24 cellular contexts compared by ENCODE assay signal in genomic region chr15:69718445-69718844, GRCh38.
DNase-seq lines count a peak whose midpoint lies in the region; ATAC-seq lines count a peak whose summit lies in the region.
"Had no signal": no experiment of that assay in that cellular context is flagged by ENCODE, and none has a peak within 500 bp of the region (broad histone marks: within the 10 kb centered on the region; RNA-seq: fewer than 3 reads in every experiment).

No MANE protein-coding gene starts in this region.

- DNase-seq in SIG-M5 treated with dmso at 0.1 percent for 504 hours (lab: John Stamatoyannopoulos, UW; ENCODE audit: unreplicated experiment) (peak; percentile 39), SIG-M5 (lab: John Stamatoyannopoulos, UW) (no peak), NCI-H2227 (lab: John Stamatoyannopoulos, UW; ENCODE audit: unreplicated experiment) (no peak), NCI-H226 (no peak), NCI-H2029 treated with DMSO at 0.1 percent for 48 hours (lab: John Stamatoyannopoulos, UW) (no peak)
- no peak for DNase-seq in central memory CD8-positive, alpha-beta T cell (ENCODE audit: low spot score in 2 of 2)
- DNase-seq: 8988T, activated B cell treated with CpG ODN at 0.5 μM for 24 hours, COR-L47, erythroblast, IMR-90, kidney, mucosa of descending colon, NCI-H2081 treated with DMSO at 0.1 percent for 48 hours, NCI-H446, NCI-H82, PC-3 had no signal

- peak overlapping the region; percentile 78 for H3K27ac ChIP-seq in KOPT-K1 (ENCODE audit: low read depth, low read length, poor library complexity, severe bottlenecking)
- H3K27ac ChIP-seq: parathyroid adenoma had no signal

- peaks cover 4% of the 10 kb centered on the region for H3K9me3 Mint-ChIP-seq in central memory CD8-positive, alpha-beta T cell
- H3K9me3 Mint-ChIP-seq in stimulated activated memory B cell treated with anti-CD40 and anti-IgM and Interleukin-4, amounts not matched to agents 10 μg/mL and 1 μg/mL and 100 μg/mL, for 72 hours, result no peaks in the 10 kb centered on the region
- H3K9me3 Mint-ChIP-seq: activated B cell treated with CpG ODN at 0.5 μM for 24 hours; activated T-helper 1 cell treated with anti-CD3 and anti-CD28 coated beads, Interleukin-12 subunit alpha, Interleukin-12 subunit beta, Interleukin-2, Interleukin-4 antibody, amounts not matched to agents 30 ng/mL and 10 ng/mL and 1 ng/mL, durations not matched to agents 14 hours and 24 hours and 36 hours had no signal

- H3K4me3 Mint-ChIP-seq in central memory CD8-positive, alpha-beta T cell, result peak overlapping the region; percentile 34
- H3K4me3 Mint-ChIP-seq in stimulated activated memory B cell treated with anti-CD40 and anti-IgM and Interleukin-4, amounts not matched to agents 10 μg/mL and 1 μg/mL and 100 μg/mL, for 72 hours, result no peak overlapping the region
- H3K4me3 Mint-ChIP-seq: activated B cell treated with CpG ODN at 0.5 μM for 24 hours; activated naive CD4-positive, alpha-beta T cell treated with anti-CD3 and anti-CD28 coated beads, Interleukin-2, amount 10 ng/mL, durations not matched to agents 7 days and 5 days; activated T-helper 1 cell treated with anti-CD3 and anti-CD28 coated beads, Interleukin-12 subunit alpha, Interleukin-12 subunit beta, Interleukin-2, Interleukin-4 antibody, amounts not matched to agents 30 ng/mL and 10 ng/mL and 1 ng/mL, durations not matched to agents 14 hours and 24 hours and 36 hours; neural crest cell had no signal

- peaks cover 3% of the 10 kb centered on the region for H3K9me3 ChIP-seq in KOPT-K1 (ENCODE audit: insufficient read depth, low read length, poor library complexity, severe bottlenecking)
- H3K9me3 ChIP-seq: breast epithelium, mucosa of descending colon had no signal

- no peaks in the 10 kb centered on the region for H3K27me3 Mint-ChIP-seq in central memory CD8-positive, alpha-beta T cell
- no peaks in the 10 kb centered on the region for H3K27me3 Mint-ChIP-seq in stimulated activated memory B cell treated with anti-CD40 and anti-IgM and Interleukin-4, amounts not matched to agents 10 μg/mL and 1 μg/mL and 100 μg/mL, for 72 hours
- H3K27me3 Mint-ChIP-seq: activated B cell treated with CpG ODN at 0.5 μM for 24 hours had no signal

- H3K36me3 Mint-ChIP-seq in central memory CD8-positive, alpha-beta T cell (ENCODE audit: insufficient read depth), result peaks cover 13% of the 10 kb centered on the region
- no peaks in the 10 kb centered on the region for H3K36me3 Mint-ChIP-seq in stimulated activated memory B cell treated with anti-CD40 and anti-IgM and Interleukin-4, amounts not matched to agents 10 μg/mL and 1 μg/mL and 100 μg/mL, for 72 hours

- no peaks in the 10 kb centered on the region for H3K36me3 ChIP-seq in KOPT-K1 (ENCODE audit: insufficient read depth, low read length)
- H3K36me3 ChIP-seq: breast epithelium had no signal

- H3K27ac Mint-ChIP-seq in central memory CD8-positive, alpha-beta T cell (ENCODE audit: low read depth), result peak overlapping the region; percentile 99
- peak overlapping the region; percentile 8 for H3K27ac Mint-ChIP-seq in stimulated activated memory B cell treated with anti-CD40 and anti-IgM and Interleukin-4, amounts not matched to agents 10 μg/mL and 1 μg/mL and 100 μg/mL, for 72 hours

- peaks cover 89% of the 10 kb centered on the region for H3K4me1 Mint-ChIP-seq in central memory CD8-positive, alpha-beta T cell
- peaks cover 80% of the 10 kb centered on the region for H3K4me1 Mint-ChIP-seq in stimulated activated memory B cell treated with anti-CD40 and anti-IgM and Interleukin-4, amounts not matched to agents 10 μg/mL and 1 μg/mL and 100 μg/mL, for 72 hours

- no peak for ATAC-seq in central memory CD8-positive, alpha-beta T cell (replicated peaks; ENCODE audit: extremely low read depth, poor library complexity, severe bottlenecking)
- no peak for ATAC-seq in stimulated activated memory B cell treated with anti-CD40 and anti-IgM and Interleukin-4, amounts not matched to agents 10 μg/mL and 1 μg/mL and 100 μg/mL, for 72 hours
- ATAC-seq: PC-3 had no signal
